In genomic region chr16:49181812-49182211, GRCh38 we compare ENCODE assay signal across 28 cellular contexts.
DNase-seq lines count a peak whose midpoint lies in the region; ATAC-seq and TF ChIP-seq lines count a peak whose summit lies in the region.
"Had no signal": no experiment of that assay in that cellular context is flagged by ENCODE, and none has a peak within 500 bp of the region (broad histone marks: within the 10 kb centered on the region; RNA-seq: fewer than 3 reads in every experiment).

No MANE protein-coding gene starts in this region.

- no peak overlapping the region for H3K4me3 Mint-ChIP-seq in GM23338
- H3K4me3 Mint-ChIP-seq: activated CD8-positive, alpha-beta memory T cell treated with anti-CD3 and anti-CD28 coated beads, Interleukin-2, amount 10 ng/mL, durations not matched to agents 7 days and 5 days; activated naive CD8-positive, alpha-beta T cell treated with anti-CD3 and anti-CD28 coated beads, Interleukin-2, amount 10 ng/mL, durations not matched to agents 7 days and 5 days; activated T-cell treated with anti-CD3 and anti-CD28 coated beads, Interleukin-2, amount 50 U/mL, for 4 hours; CD4-positive, alpha-beta memory T cell; neural crest cell had no signal

- H3K27me3 Mint-ChIP-seq in GM23338 (ENCODE audit: insufficient read depth, low read depth, poor library complexity): no peaks in the 10 kb centered on the region
- H3K27me3 Mint-ChIP-seq: activated CD8-positive, alpha-beta memory T cell treated with anti-CD3 and anti-CD28 coated beads, Interleukin-2, amount 10 ng/mL, durations not matched to agents 7 days and 5 days; activated naive CD8-positive, alpha-beta T cell treated with anti-CD3 and anti-CD28 coated beads, Interleukin-2, amount 10 ng/mL, durations not matched to agents 7 days and 5 days had no signal

- peaks cover 19% of the 10 kb centered on the region for H3K4me1 Mint-ChIP-seq in GM23338
- H3K4me1 Mint-ChIP-seq: activated CD8-positive, alpha-beta memory T cell treated with anti-CD3 and anti-CD28 coated beads, Interleukin-2, amount 10 ng/mL, durations not matched to agents 7 days and 5 days; activated naive CD8-positive, alpha-beta T cell treated with anti-CD3 and anti-CD28 coated beads, Interleukin-2, amount 10 ng/mL, durations not matched to agents 7 days and 5 days; CD4-positive, alpha-beta memory T cell; neural crest cell had no signal

- no peaks in the 10 kb centered on the region for H3K79me2 ChIP-seq in GM23338 (replicated peaks; ENCODE audit: insufficient read depth)

- H3K4me2 ChIP-seq in GM23338: no peak overlapping the region
- H3K4me2 ChIP-seq: SK-N-SH had no signal

- H3K27me3 ChIP-seq in A673 (replicated peaks; ENCODE audit: insufficient read depth, low read depth, low read length, poor library complexity) (peaks cover 3% of the 10 kb centered on the region), GM23338 (ENCODE audit: insufficient read depth) (no peaks in the 10 kb centered on the region)
- H3K27me3 ChIP-seq: ascending aorta, gastrocnemius medialis, right atrium auricular region had no signal

- H3K9me2 ChIP-seq in GM23338 (ENCODE audit: insufficient read depth): no peaks in the 10 kb centered on the region

- no peaks in the 10 kb centered on the region for H3K9me3 ChIP-seq in A673 (ENCODE audit: low read depth, low read length, poor library complexity, severe bottlenecking)
- H3K9me3 ChIP-seq: ascending aorta, gastrocnemius medialis, right atrium auricular region, SK-N-SH had no signal

- no peaks in the 10 kb centered on the region for H3F3A ChIP-seq in GM23338 (replicated peaks; ENCODE audit: low read depth)

- POLR2A ChIA-PET in A673 (lab: Charles Lee; ENCODE audit: low non-redundant PET): no interaction called here

- H3K27ac ChIP-seq in A673 (ENCODE audit: low read depth, low read length, poor library complexity, severe bottlenecking): no peak overlapping the region
- H3K27ac ChIP-seq in GM23338 (ENCODE audit: low read depth): no peak overlapping the region
- H3K27ac ChIP-seq: ascending aorta, gastrocnemius medialis, right atrium auricular region, suprapubic skin had no signal

- no peaks in the 10 kb centered on the region for H4K20me1 ChIP-seq in GM23338 (replicated peaks; ENCODE audit: insufficient read depth)

- TF ChIP-seq CTCF in A673 (conservative IDR thresholded peaks at IDR 0.05; ENCODE audit: low read depth, low read length) (no peak), GM23338 (conservative IDR thresholded peaks at IDR 0.05; ENCODE audit: low read depth in 2 of 2) (no peak), GM10266 (IDR thresholded peaks at IDR 0.05; ENCODE audit: control insufficient read depth, insufficient read depth, low read depth, missing control alignments) (no peak)

- ATAC-seq in GM23338 (no peak), left colon (peak; percentile 76), GM21526 (IDR thresholded peaks at IDR 0.05; ENCODE audit: low FRiP score, unreplicated experiment) (no peak), GM21390 (IDR thresholded peaks at IDR 0.05; ENCODE audit: unreplicated experiment) (no peak)
- ATAC-seq: activated CD4-positive, CD25-positive, alpha-beta regulatory T cell treated with anti-CD3 and anti-CD28 coated beads, Interleukin-2, amount 50 U/mL, for 24 hours; activated CD8-positive, alpha-beta memory T cell treated with anti-CD3 and anti-CD28 coated beads, Interleukin-2, amount 10 ng/mL, durations not matched to agents 7 days and 5 days; activated T-cell treated with anti-CD3 and anti-CD28 coated beads, Interleukin-2, amount 50 U/mL, for 4 hours; gastrocnemius medialis; HCT116; left cardiac atrium had no signal

- no peaks in the 10 kb centered on the region for H3K36me3 ChIP-seq in A673 (ENCODE audit: insufficient read depth, low read length, poor library complexity, severe bottlenecking)
- H3K36me3 ChIP-seq in GM23338 (ENCODE audit: insufficient read depth): no peaks in the 10 kb centered on the region
- H3K36me3 ChIP-seq: ascending aorta, gastrocnemius medialis, right atrium auricular region, suprapubic skin had no signal

- H3K4me1 ChIP-seq in A673 (ENCODE audit: insufficient read depth, low read length, poor library complexity, severe bottlenecking): no peaks in the 10 kb centered on the region
- peaks cover 9% of the 10 kb centered on the region; the same call in 1 of the 2 replicates for H3K4me1 ChIP-seq in GM23338 (ENCODE audit: insufficient read depth)
- H3K4me1 ChIP-seq: ascending aorta, gastrocnemius medialis, right atrium auricular region, suprapubic skin had no signal

- intact Hi-C loops in A673 (cut with micrococcal nuclease; ENCODE audit: unreplicated experiment): loop anchor here (10.0 kb wide), 1 partner anchor 497 kb away; no protein-coding TSS in a partner anchor
- intact Hi-C loops in left colon (cut with DNase I, micrococcal nuclease): no loop called here

- H3K4me3 ChIP-seq in A673 (ENCODE audit: low read depth, low read length, poor library complexity, severe bottlenecking) (no peak overlapping the region), GM23338 (no peak overlapping the region)
- H3K4me3 ChIP-seq: ascending aorta, gastrocnemius medialis, right atrium auricular region, suprapubic skin had no signal

- DNase-seq in A673 (ENCODE audit: low spot score) (peak; percentile 17), GM23338 (ENCODE audit: low spot score) (no peak), NCI-H526 treated with DMSO at 0.1 percent for 48 hours (lab: John Stamatoyannopoulos, UW) (peak; percentile 31), left colon (peak; percentile 61 to 62), GM10266 (ENCODE audit: extremely low spot score) (no peak)
- DNase-seq: activated CD4-positive, alpha-beta T cell treated with anti-CD3 and anti-CD28 coated beads, Interleukin-2, amount 50 U/mL, for 4 hours; activated CD8-positive, alpha-beta memory T cell treated with anti-CD3 and anti-CD28 coated beads, Interleukin-2, amount 10 ng/mL, durations not matched to agents 7 days and 5 days; activated gamma-delta T cell; activated naive CD8-positive, alpha-beta T cell treated with anti-CD3 and anti-CD28 coated beads, Interleukin-2, amount 10 ng/mL, durations not matched to agents 7 days and 5 days; activated T-cell treated with anti-CD3 and anti-CD28 coated beads, Interleukin-2, amount 50 U/mL, for 4 hours; CD4-positive, alpha-beta memory T cell; gastrocnemius medialis; Kasumi-1; left cardiac atrium; NCI-H187 treated with DMSO at 0.1 percent for 48 hours; NCI-H226; posterior cingulate gyrus; SK-N-SH; small intestine; stimulated activated naive CD4-positive, alpha-beta T cell treated with Interleukin-2 at 50 U/mL for 16 hours had no signal

- H3K9me3 Mint-ChIP-seq in GM23338: no peaks in the 10 kb centered on the region
- H3K9me3 Mint-ChIP-seq: activated naive CD8-positive, alpha-beta T cell treated with anti-CD3 and anti-CD28 coated beads, Interleukin-2, amount 10 ng/mL, durations not matched to agents 7 days and 5 days; neural crest cell had no signal

- no peaks in the 10 kb centered on the region for H3K36me3 Mint-ChIP-seq in GM23338 (ENCODE audit: low read depth)
- H3K36me3 Mint-ChIP-seq: activated CD8-positive, alpha-beta memory T cell treated with anti-CD3 and anti-CD28 coated beads, Interleukin-2, amount 10 ng/mL, durations not matched to agents 7 days and 5 days; activated naive CD8-positive, alpha-beta T cell treated with anti-CD3 and anti-CD28 coated beads, Interleukin-2, amount 10 ng/mL, durations not matched to agents 7 days and 5 days; CD4-positive, alpha-beta memory T cell had no signal

- BruUV-seq in A673 (replicated peaks; lab: Mats Ljungman, UMichigan): no TSS peak

- CTCF ChIA-PET in A673 (lab: Charles Lee): no interaction called here

- peak overlapping the region; percentile 72; the same call in 1 of the 2 replicates for H2AFZ ChIP-seq in GM23338

- no peak overlapping the region for H3K27ac Mint-ChIP-seq in GM23338
- H3K27ac Mint-ChIP-seq: activated CD8-positive, alpha-beta memory T cell treated with anti-CD3 and anti-CD28 coated beads, Interleukin-2, amount 10 ng/mL, durations not matched to agents 7 days and 5 days; activated naive CD8-positive, alpha-beta T cell treated with anti-CD3 and anti-CD28 coated beads, Interleukin-2, amount 10 ng/mL, durations not matched to agents 7 days and 5 days; CD4-positive, alpha-beta memory T cell had no signal

TF ChIP-seq in GM23338, 12 proteins besides CTCF, POLR2A, EP300 and RAD21 (continues in another document):
- TF ChIP-seq CREB1 (CRISPR knock-in tag; IDR thresholded peaks at IDR 0.05; ENCODE audit: low read depth) (no peak), NANOG (IDR thresholded peaks at IDR 0.05; ENCODE audit: borderline replicate concordance) (no peak), JUNB (IDR thresholded peaks at IDR 0.05; ENCODE audit: unreplicated experiment) (no peak), POLR2AphosphoS5 (IDR thresholded peaks at IDR 0.05; ENCODE audit: low read depth) (no peak), ETS1 (IDR thresholded peaks at IDR 0.05) (no peak), EZH2 (IDR thresholded peaks at IDR 0.05; ENCODE audit: low read depth, unreplicated experiment) (no peak), ZNF114 (CRISPR knock-in tag; IDR thresholded peaks at IDR 0.05) (no peak)

Comparison
In these comparisons a context has a peak if more than half of its experiments do, and no peak if none do; other contexts are left out.
1. DNase-seq: peak in A673 (single experiment), NCI-H526 treated with DMSO at 0.1 percent for 48 hours (single experiment) and left colon (2 of 2); none in GM23338 (single experiment) and GM10266 (single experiment).